In the genomic region with DNA sequence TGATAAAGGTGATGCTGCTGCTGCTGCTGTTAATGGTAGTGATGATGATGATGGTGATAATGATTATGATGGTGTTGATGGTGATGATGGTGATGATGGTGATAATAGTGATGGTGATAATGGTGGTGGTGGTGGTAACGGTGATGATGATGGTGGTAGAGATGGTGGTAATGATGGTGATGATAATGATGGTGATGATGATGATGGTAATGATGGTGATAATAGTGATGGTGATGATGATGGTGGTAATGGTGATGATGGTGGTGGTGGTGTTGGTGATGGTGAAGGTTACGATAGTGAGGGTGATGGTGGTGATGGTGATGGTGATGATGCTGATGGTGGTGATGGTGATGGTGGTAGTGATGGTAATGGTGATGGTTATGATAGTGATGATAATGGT, we compare ENCODE assay signal across 1 cellular context.
A peak's percentile ranks its signal among the peaks of the same experiment; 100 is the strongest.
TF ChIP-seq lines count a peak whose summit lies in the region.

No MANE protein-coding gene starts in this region.

TF ChIP-seq in HepG2, 621 proteins besides CTCF, POLR2A, EP300 and RAD21 (continued from another document and continues in another):
- TF ChIP-seq MZF1 (CRISPR knock-in tag; IDR thresholded peaks at IDR 0.05; ENCODE audit: borderline replicate concordance) (no peak), FOXP1 (IDR thresholded peaks at IDR 0.05) (peak; percentile 67), FOXP1 (CRISPR knock-in tag; IDR thresholded peaks at IDR 0.05) (no peak), HOXA9 (CRISPR knock-in tag; IDR thresholded peaks at IDR 0.05; ENCODE audit: borderline replicate concordance) (no peak), ZNF7 (CRISPR knock-in tag; IDR thresholded peaks at IDR 0.05) (no peak), HCFC1 (IDR thresholded peaks at IDR 0.05; ENCODE audit: low read depth, low read length) (no peak), ZNF382 (CRISPR knock-in tag; IDR thresholded peaks at IDR 0.05; ENCODE audit: borderline replicate concordance) (no peak), RFX3 (CRISPR knock-in tag; IDR thresholded peaks at IDR 0.05) (no peak), SETDB1 (CRISPR knock-in tag; IDR thresholded peaks at IDR 0.05; ENCODE audit: borderline replicate concordance) (no peak), ZNF747 (CRISPR knock-in tag; IDR thresholded peaks at IDR 0.05; ENCODE audit: borderline replicate concordance) (no peak), ZNF773 (CRISPR knock-in tag; IDR thresholded peaks at IDR 0.05; ENCODE audit: borderline replicate concordance) (no peak), NR2C2 (CRISPR knock-in tag; IDR thresholded peaks at IDR 0.05; ENCODE audit: borderline replicate concordance) (no peak), SOX6 (IDR thresholded peaks at IDR 0.05) (peak; percentile 95), SOX6 (CRISPR knock-in tag; IDR thresholded peaks at IDR 0.05) (no peak), CREB1 (IDR thresholded peaks at IDR 0.05) (peak; percentile 98), CREB1 (CRISPR knock-in tag; IDR thresholded peaks at IDR 0.05) (no peak), RFX1 (IDR thresholded peaks at IDR 0.05) (no peak), HOXA5 (CRISPR knock-in tag; IDR thresholded peaks at IDR 0.05) (no peak), ZNF615 (CRISPR knock-in tag; IDR thresholded peaks at IDR 0.05; ENCODE audit: borderline replicate concordance) (no peak), ZNF10 (CRISPR knock-in tag; IDR thresholded peaks at IDR 0.05; ENCODE audit: borderline replicate concordance, low read depth) (no peak), RBM39 (IDR thresholded peaks at IDR 0.05; ENCODE audit: low read depth, low read length, poor library complexity, severe bottlenecking) (no peak), PHB2 (IDR thresholded peaks at IDR 0.05; ENCODE audit: partially characterized antibody) (peak; percentile 17), HNRNPK (IDR thresholded peaks at IDR 0.05; ENCODE audit: low read depth, low read length, poor library complexity, severe bottlenecking) (no peak), BCL6 (CRISPR knock-in tag; IDR thresholded peaks at IDR 0.05) (no peak), NONO (IDR thresholded peaks at IDR 0.05) (0 out of 2 replicates have a peak, but pooled peaks have one; percentile 93), NONO (CRISPR knock-in tag; conservative IDR thresholded peaks at IDR 0.05) (no peak), ZNF12 (CRISPR knock-in tag; IDR thresholded peaks at IDR 0.05) (no peak), ZFP37 (CRISPR knock-in tag; IDR thresholded peaks at IDR 0.05; ENCODE audit: borderline replicate concordance) (no peak), FOXK2 (IDR thresholded peaks at IDR 0.05) (0 out of 2 replicates have a peak, but pooled peaks have one; percentile 39), XBP1 (CRISPR knock-in tag; IDR thresholded peaks at IDR 0.05) (no peak), ZNF205 (CRISPR knock-in tag; IDR thresholded peaks at IDR 0.05) (no peak), GABPA (IDR thresholded peaks at IDR 0.05; ENCODE audit: low read depth, low read length) (no peak), GABPA (CRISPR knock-in tag; IDR thresholded peaks at IDR 0.05; ENCODE audit: low read depth) (no peak), SMAD3 (CRISPR knock-in tag; IDR thresholded peaks at IDR 0.05) (no peak), ZNF530 (CRISPR knock-in tag; IDR thresholded peaks at IDR 0.05; ENCODE audit: low read depth) (no peak), LCORL (IDR thresholded peaks at IDR 0.05) (peak; percentile 59; the same call in 1 of the 2 replicates), LCORL (CRISPR knock-in tag; IDR thresholded peaks at IDR 0.05) (no peak), KAT2B (IDR thresholded peaks at IDR 0.05; ENCODE audit: borderline replicate concordance, low read depth, low read length) (no peak), PITX1 (CRISPR knock-in tag; IDR thresholded peaks at IDR 0.05) (no peak), ZNF350 (CRISPR knock-in tag; IDR thresholded peaks at IDR 0.05; ENCODE audit: borderline replicate concordance, low read depth) (no peak), ETV6 (CRISPR knock-in tag; conservative IDR thresholded peaks at IDR 0.05) (no peak), SP1 (IDR thresholded peaks at IDR 0.05) (peak; percentile 35; the same call in 1 of the 2 replicates), SP1 (CRISPR knock-in tag; IDR thresholded peaks at IDR 0.05) (no peak), ZNF30 (CRISPR knock-in tag; IDR thresholded peaks at IDR 0.05) (no peak), ZNF550 (CRISPR knock-in tag; IDR thresholded peaks at IDR 0.05; ENCODE audit: borderline replicate concordance) (no peak)
- TF ChIP-seq, protein P1, sequence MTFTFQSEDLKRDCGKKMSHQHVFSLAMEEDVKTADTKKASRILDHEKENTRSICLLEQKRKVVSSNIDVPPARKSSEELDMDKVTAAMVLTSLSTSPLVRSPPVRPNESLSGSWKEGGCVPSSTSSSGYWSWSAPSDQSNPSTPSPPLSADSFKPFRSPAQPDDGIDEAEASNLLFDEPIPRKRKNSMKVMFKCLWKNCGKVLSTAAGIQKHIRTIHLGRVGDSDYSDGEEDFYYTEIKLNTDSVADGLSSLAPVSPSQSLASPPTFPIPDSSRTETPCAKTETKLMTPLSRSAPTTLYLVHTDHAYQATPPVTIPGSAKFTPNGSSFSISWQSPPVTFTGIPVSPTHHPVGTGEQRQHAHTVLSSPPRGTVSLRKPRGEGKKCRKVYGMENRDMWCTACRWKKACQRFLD (CRISPR knock-in tag; IDR thresholded peaks at IDR 0.05; ENCODE audit: borderline replicate concordance), result no peak
- TF ChIP-seq, protein P2, sequence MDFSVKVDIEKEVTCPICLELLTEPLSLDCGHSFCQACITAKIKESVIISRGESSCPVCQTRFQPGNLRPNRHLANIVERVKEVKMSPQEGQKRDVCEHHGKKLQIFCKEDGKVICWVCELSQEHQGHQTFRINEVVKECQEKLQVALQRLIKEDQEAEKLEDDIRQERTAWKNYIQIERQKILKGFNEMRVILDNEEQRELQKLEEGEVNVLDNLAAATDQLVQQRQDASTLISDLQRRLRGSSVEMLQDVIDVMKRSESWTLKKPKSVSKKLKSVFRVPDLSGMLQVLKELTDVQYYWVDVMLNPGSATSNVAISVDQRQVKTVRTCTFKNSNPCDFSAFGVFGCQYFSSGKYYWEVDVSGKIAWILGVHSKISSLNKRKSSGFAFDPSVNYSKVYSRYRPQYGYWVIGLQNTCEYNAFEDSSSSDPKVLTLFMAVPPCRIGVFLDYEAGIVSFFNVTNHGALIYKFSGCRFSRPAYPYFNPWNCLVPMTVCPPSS (IDR thresholded peaks at IDR 0.05), result peak; percentile 92; the same call in 1 of the 2 replicates
- TF ChIP-seq, protein P3, sequence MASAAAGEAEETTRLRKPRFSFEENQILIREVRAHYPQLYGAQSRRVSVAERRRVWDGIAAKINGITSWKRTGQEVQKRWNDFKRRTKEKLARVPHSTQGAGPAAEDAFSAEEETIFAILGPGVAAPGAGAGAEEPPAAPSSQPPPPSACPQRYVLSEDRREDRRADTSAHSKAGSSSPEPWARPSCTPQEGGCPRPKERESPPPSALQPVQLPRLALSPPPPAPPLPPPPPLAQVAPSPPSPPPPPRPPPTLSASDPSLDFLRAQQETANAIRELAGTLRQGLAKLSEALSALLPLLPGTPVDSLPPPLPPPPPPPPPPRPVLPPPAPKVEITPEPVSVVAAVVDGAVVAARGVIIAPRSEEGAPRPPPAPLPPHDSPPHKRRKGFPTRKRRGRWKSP (CRISPR knock-in tag; IDR thresholded peaks at IDR 0.05), result no peak
- TF ChIP-seq, protein P4, sequence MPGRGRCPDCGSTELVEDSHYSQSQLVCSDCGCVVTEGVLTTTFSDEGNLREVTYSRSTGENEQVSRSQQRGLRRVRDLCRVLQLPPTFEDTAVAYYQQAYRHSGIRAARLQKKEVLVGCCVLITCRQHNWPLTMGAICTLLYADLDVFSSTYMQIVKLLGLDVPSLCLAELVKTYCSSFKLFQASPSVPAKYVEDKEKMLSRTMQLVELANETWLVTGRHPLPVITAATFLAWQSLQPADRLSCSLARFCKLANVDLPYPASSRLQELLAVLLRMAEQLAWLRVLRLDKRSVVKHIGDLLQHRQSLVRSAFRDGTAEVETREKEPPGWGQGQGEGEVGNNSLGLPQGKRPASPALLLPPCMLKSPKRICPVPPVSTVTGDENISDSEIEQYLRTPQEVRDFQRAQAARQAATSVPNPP (CRISPR knock-in tag; IDR thresholded peaks at IDR 0.05), result no peak
- TF ChIP-seq, protein P5, sequence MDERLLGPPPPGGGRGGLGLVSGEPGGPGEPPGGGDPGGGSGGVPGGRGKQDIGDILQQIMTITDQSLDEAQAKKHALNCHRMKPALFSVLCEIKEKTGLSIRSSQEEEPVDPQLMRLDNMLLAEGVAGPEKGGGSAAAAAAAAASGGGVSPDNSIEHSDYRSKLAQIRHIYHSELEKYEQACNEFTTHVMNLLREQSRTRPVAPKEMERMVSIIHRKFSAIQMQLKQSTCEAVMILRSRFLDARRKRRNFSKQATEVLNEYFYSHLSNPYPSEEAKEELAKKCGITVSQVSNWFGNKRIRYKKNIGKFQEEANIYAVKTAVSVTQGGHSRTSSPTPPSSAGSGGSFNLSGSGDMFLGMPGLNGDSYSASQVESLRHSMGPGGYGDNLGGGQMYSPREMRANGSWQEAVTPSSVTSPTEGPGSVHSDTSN (CRISPR knock-in tag; IDR thresholded peaks at IDR 0.05), result no peak
- TF ChIP-seq, protein P6, sequence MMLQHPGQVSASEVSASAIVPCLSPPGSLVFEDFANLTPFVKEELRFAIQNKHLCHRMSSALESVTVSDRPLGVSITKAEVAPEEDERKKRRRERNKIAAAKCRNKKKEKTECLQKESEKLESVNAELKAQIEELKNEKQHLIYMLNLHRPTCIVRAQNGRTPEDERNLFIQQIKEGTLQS (CRISPR knock-in tag; IDR thresholded peaks at IDR 0.05), result no peak
- TF ChIP-seq, protein P7, sequence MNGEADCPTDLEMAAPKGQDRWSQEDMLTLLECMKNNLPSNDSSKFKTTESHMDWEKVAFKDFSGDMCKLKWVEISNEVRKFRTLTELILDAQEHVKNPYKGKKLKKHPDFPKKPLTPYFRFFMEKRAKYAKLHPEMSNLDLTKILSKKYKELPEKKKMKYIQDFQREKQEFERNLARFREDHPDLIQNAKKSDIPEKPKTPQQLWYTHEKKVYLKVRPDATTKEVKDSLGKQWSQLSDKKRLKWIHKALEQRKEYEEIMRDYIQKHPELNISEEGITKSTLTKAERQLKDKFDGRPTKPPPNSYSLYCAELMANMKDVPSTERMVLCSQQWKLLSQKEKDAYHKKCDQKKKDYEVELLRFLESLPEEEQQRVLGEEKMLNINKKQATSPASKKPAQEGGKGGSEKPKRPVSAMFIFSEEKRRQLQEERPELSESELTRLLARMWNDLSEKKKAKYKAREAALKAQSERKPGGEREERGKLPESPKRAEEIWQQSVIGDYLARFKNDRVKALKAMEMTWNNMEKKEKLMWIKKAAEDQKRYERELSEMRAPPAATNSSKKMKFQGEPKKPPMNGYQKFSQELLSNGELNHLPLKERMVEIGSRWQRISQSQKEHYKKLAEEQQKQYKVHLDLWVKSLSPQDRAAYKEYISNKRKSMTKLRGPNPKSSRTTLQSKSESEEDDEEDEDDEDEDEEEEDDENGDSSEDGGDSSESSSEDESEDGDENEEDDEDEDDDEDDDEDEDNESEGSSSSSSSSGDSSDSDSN (CRISPR knock-in tag; IDR thresholded peaks at IDR 0.05), result no peak
- TF ChIP-seq, protein P8, sequence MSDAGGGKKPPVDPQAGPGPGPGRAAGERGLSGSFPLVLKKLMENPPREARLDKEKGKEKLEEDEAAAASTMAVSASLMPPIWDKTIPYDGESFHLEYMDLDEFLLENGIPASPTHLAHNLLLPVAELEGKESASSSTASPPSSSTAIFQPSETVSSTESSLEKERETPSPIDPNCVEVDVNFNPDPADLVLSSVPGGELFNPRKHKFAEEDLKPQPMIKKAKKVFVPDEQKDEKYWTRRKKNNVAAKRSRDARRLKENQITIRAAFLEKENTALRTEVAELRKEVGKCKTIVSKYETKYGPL (CRISPR knock-in tag; IDR thresholded peaks at IDR 0.05), result no peak
- TF ChIP-seq, protein P9, sequence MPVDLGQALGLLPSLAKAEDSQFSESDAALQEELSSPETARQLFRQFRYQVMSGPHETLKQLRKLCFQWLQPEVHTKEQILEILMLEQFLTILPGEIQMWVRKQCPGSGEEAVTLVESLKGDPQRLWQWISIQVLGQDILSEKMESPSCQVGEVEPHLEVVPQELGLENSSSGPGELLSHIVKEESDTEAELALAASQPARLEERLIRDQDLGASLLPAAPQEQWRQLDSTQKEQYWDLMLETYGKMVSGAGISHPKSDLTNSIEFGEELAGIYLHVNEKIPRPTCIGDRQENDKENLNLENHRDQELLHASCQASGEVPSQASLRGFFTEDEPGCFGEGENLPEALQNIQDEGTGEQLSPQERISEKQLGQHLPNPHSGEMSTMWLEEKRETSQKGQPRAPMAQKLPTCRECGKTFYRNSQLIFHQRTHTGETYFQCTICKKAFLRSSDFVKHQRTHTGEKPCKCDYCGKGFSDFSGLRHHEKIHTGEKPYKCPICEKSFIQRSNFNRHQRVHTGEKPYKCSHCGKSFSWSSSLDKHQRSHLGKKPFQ (CRISPR knock-in tag; IDR thresholded peaks at IDR 0.05; ENCODE audit: insufficient replicate concordance), result no peak
- TF ChIP-seq, protein P10, sequence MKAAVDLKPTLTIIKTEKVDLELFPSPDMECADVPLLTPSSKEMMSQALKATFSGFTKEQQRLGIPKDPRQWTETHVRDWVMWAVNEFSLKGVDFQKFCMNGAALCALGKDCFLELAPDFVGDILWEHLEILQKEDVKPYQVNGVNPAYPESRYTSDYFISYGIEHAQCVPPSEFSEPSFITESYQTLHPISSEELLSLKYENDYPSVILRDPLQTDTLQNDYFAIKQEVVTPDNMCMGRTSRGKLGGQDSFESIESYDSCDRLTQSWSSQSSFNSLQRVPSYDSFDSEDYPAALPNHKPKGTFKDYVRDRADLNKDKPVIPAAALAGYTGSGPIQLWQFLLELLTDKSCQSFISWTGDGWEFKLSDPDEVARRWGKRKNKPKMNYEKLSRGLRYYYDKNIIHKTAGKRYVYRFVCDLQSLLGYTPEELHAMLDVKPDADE (CRISPR knock-in tag; IDR thresholded peaks at IDR 0.05), result no peak
- TF ChIP-seq, protein P11, sequence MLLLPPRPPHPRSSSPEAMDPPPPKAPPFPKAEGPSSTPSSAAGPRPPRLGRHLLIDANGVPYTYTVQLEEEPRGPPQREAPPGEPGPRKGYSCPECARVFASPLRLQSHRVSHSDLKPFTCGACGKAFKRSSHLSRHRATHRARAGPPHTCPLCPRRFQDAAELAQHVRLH (CRISPR knock-in tag; IDR thresholded peaks at IDR 0.05; ENCODE audit: borderline replicate concordance, low read depth), result no peak
- TF ChIP-seq, protein P12, sequence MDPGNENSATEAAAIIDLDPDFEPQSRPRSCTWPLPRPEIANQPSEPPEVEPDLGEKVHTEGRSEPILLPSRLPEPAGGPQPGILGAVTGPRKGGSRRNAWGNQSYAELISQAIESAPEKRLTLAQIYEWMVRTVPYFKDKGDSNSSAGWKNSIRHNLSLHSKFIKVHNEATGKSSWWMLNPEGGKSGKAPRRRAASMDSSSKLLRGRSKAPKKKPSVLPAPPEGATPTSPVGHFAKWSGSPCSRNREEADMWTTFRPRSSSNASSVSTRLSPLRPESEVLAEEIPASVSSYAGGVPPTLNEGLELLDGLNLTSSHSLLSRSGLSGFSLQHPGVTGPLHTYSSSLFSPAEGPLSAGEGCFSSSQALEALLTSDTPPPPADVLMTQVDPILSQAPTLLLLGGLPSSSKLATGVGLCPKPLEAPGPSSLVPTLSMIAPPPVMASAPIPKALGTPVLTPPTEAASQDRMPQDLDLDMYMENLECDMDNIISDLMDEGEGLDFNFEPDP (CRISPR knock-in tag; conservative IDR thresholded peaks at IDR 0.05), result no peak
